Comparison of ENCODE assay signal across 27 cellular contexts in genomic region chr16:53414381-53414780, GRCh38.
"Had no signal": no experiment of that assay in that cellular context is flagged by ENCODE, and none has a peak within 500 bp of the region (broad histone marks: within the 10 kb centered on the region; RNA-seq: fewer than 3 reads in every experiment).

No MANE protein-coding gene starts in this region.

- H3K27ac Mint-ChIP-seq: activated CD8-positive, alpha-beta T cell treated with anti-CD3 and anti-CD28 coated beads, Interleukin-2, amount 10 ng/mL, durations not matched to agents 7 days and 5 days; activated naive CD4-positive, alpha-beta T cell treated with anti-CD3 and anti-CD28 coated beads, Interleukin-2, amount 50 U/mL, for 72 hours; activated naive CD8-positive, alpha-beta T cell treated with anti-CD3 and anti-CD28 coated beads, Interleukin-2, amount 50 U/mL, for 24 hours; activated T-cell treated with anti-CD3 and anti-CD28 coated beads, Interleukin-2, amount 50 U/mL, for 24 hours; brain; T-helper 17 cell; WTC11 had no signal

- H3K4me3 ChIP-seq: cardiac muscle cell, K562 had no signal

- H3K27me3 Mint-ChIP-seq: activated naive CD8-positive, alpha-beta T cell treated with anti-CD3 and anti-CD28 coated beads, Interleukin-2, amount 50 U/mL, for 24 hours; activated T-cell treated with anti-CD3 and anti-CD28 coated beads, Interleukin-2, amount 50 U/mL, for 24 hours; T-helper 17 cell had no signal

- H3K4me3 Mint-ChIP-seq: activated CD8-positive, alpha-beta T cell treated with anti-CD3 and anti-CD28 coated beads, Interleukin-2, amount 10 ng/mL, durations not matched to agents 7 days and 5 days; activated naive CD8-positive, alpha-beta T cell treated with anti-CD3 and anti-CD28 coated beads, Interleukin-2, amount 50 U/mL, for 24 hours; activated T-cell treated with anti-CD3 and anti-CD28 coated beads, Interleukin-2, amount 50 U/mL, for 24 hours; brain; T-helper 17 cell; WTC11 had no signal

- H3K27me3 ChIP-seq: cardiac muscle cell had no signal

- H3K36me3 Mint-ChIP-seq: brain had no signal

- DNase-seq: activated CD4-positive, alpha-beta T cell treated with anti-CD3 and anti-CD28 coated beads for 48 hours; activated CD4-positive, alpha-beta T cell treated with anti-CD3 and anti-CD28 coated beads, Interleukin-2, amount 50 U/mL, for 4 hours; activated CD4-positive, CD25-positive, alpha-beta regulatory T cell treated with anti-CD3 and anti-CD28 coated beads, Interleukin-2, amount 50 U/mL, for 72 hours; activated CD8-positive, alpha-beta memory T cell treated with anti-CD3 and anti-CD28 coated beads, Interleukin-2, amount 50 U/mL, for 48 hours; activated CD8-positive, alpha-beta T cell treated with anti-CD3 and anti-CD28 coated beads, Interleukin-2, amount 10 ng/mL, durations not matched to agents 7 days and 5 days; activated effector memory CD4-positive, alpha-beta T cell treated with anti-CD3 and anti-CD28 coated beads, Interleukin-2, amount 50 U/mL, for 16 hours; activated naive CD4-positive, alpha-beta T cell treated with Interleukin-2 at 50 U/mL for 16 hours; activated naive CD8-positive, alpha-beta T cell treated with anti-CD3 and anti-CD28 coated beads, Interleukin-2, amount 50 U/mL, for 24 hours; activated T-cell treated with anti-CD3 and anti-CD28 coated beads, Interleukin-2, amount 50 U/mL, for 24 hours; amygdala; Karpas-422; NCI-H1092; NCI-H1417; NCI-H1930; NCI-H2107; NCI-H345; NCI-H510A treated with DMSO at 0.1 percent for 48 hours; NK-92 treated with Interleukin-12 subunit alpha and Interleukin-12 subunit beta, amount 100 ng/mL, for 24 hours; OCI-M1; SHP77 treated with DMSO at 0.1 percent for 48 hours; T-helper 17 cell; T-helper 9 cell had no signal

- H3K27ac ChIP-seq: cardiac muscle cell had no signal

- ATAC-seq: activated CD8-positive, alpha-beta T cell treated with anti-CD3 and anti-CD28 coated beads, Interleukin-2, amount 10 ng/mL, durations not matched to agents 7 days and 5 days; activated naive CD4-positive, alpha-beta T cell treated with anti-CD3 and anti-CD28 coated beads, Interleukin-2, amount 50 U/mL, for 72 hours; activated naive CD8-positive, alpha-beta T cell treated with anti-CD3 and anti-CD28 coated beads, Interleukin-2, amount 50 U/mL, for 24 hours; K562; T-helper 17 cell; WTC11 had no signal
